ENCODE assay signal across 16 cellular contexts in genomic region chr15:53196235-53196634, GRCh38.
DNase-seq lines count a peak whose midpoint lies in the region; ATAC-seq and TF ChIP-seq lines count a peak whose summit lies in the region.
"Had no signal": no experiment of that assay in that cellular context is flagged by ENCODE, and none has a peak within 500 bp of the region (broad histone marks: within the 10 kb centered on the region; RNA-seq: fewer than 3 reads in every experiment).

No MANE protein-coding gene starts in this region.

- H2BK120ac ChIP-seq in mesendoderm (ENCODE audit: low read depth, low read length) = no peak overlapping the region

- H3K4me1 ChIP-seq in mesendoderm (ENCODE audit: control insufficient read depth, low read depth, low read length) (peaks cover 4% of the 10 kb centered on the region), left lung (no peaks in the 10 kb centered on the region)
- H3K4me1 ChIP-seq: BLaER1 treated with 17β-estradiol and CSF1 and Interleukin-3, amounts not matched to agents 10 nM and 100 nM had no signal

- H3K4me2 ChIP-seq in mesendoderm (ENCODE audit: low read length) = no peak overlapping the region

- no peak overlapping the region for H3K18ac ChIP-seq in mesendoderm (ENCODE audit: low read length)

- H3K4me1 Mint-ChIP-seq in activated naive CD4-positive, alpha-beta T cell treated with anti-CD3 and anti-CD28 coated beads, Interleukin-2, amount 10 ng/mL, durations not matched to agents 7 days and 5 days = no peaks in the 10 kb centered on the region
- H3K4me1 Mint-ChIP-seq in effector memory CD8-positive, alpha-beta T cell (ENCODE audit: low read depth in 2 of 2) = peaks cover 0 to 3% of the 10 kb centered on the region in 2 donors

- H2AK5ac ChIP-seq in mesendoderm (ENCODE audit: low read length) = no peak overlapping the region

- H3K27me3 ChIP-seq in H7 (ENCODE audit: control insufficient read depth, insufficient read depth, low read length) (peaks cover 5% of the 10 kb centered on the region; the same call in 1 of the 2 replicates), mesendoderm (ENCODE audit: insufficient read depth, low read length, poor library complexity) (no peaks in the 10 kb centered on the region), left lung (peaks cover 8 to 29% of the 10 kb centered on the region in 2 donors)

- H3K4ac ChIP-seq in mesendoderm (ENCODE audit: low read depth, low read length) = no peak overlapping the region

- no peak overlapping the region for H3K4me3 ChIP-seq in H7 (ENCODE audit: insufficient read depth, low read depth, low read length)
- H3K4me3 ChIP-seq in mesendoderm (ENCODE audit: low read length) = no peak overlapping the region
- no peak overlapping the region for H3K4me3 ChIP-seq in left lung
- H3K4me3 ChIP-seq: BLaER1 treated with 17β-estradiol and CSF1 and Interleukin-3, amounts not matched to agents 10 nM and 100 nM had no signal

- no CpG with 5 or more reads among the region's 5 CpGs for WGBS in mesendoderm (ENCODE audit: extremely low coverage, insufficient coverage, low lambda C conversion rate)

- H2BK5ac ChIP-seq in mesendoderm (ENCODE audit: low read length) = no peak overlapping the region

- H3K27ac Mint-ChIP-seq in activated naive CD4-positive, alpha-beta T cell treated with anti-CD3 and anti-CD28 coated beads, Interleukin-2, amount 10 ng/mL, durations not matched to agents 7 days and 5 days = no peak overlapping the region
- no peak overlapping the region for H3K27ac Mint-ChIP-seq in effector memory CD8-positive, alpha-beta T cell
- H3K27ac Mint-ChIP-seq: B cell; CD8-positive, alpha-beta T cell; HFFc6 had no signal

- H3K9ac ChIP-seq in mesendoderm (ENCODE audit: low read length) = no peak overlapping the region
- H3K9ac ChIP-seq: BLaER1 treated with 17β-estradiol and CSF1 and Interleukin-3, amounts not matched to agents 10 nM and 100 nM had no signal

- H3K27ac ChIP-seq in mesendoderm (ENCODE audit: low read depth, low read length) (no peak overlapping the region), left lung (no peak overlapping the region)
- H3K27ac ChIP-seq: BLaER1 treated with 17β-estradiol and CSF1 and Interleukin-3, amounts not matched to agents 10 nM and 100 nM had no signal

- no peak overlapping the region for H4K5ac ChIP-seq in mesendoderm (ENCODE audit: low read length)

- no peak overlapping the region for H3K23ac ChIP-seq in mesendoderm (ENCODE audit: low read length)

- ATAC-seq in left lung = no peak
- ATAC-seq in effector memory CD8-positive, alpha-beta T cell (replicated peaks) = no peak
- ATAC-seq: CD8-positive, alpha-beta T cell; HCT116 had no signal

- peak; percentile 20 for DNase-seq in H7
- DNase-seq in ecto neural progenitor cell (ENCODE audit: low spot score) = peak; percentile 54
- peak; percentile 10 for DNase-seq in mesendoderm
- peak; percentile 48 for DNase-seq in retina
- DNase-seq in left lung = no peak
- DNase-seq in activated naive CD4-positive, alpha-beta T cell treated with anti-CD3 and anti-CD28 coated beads, Interleukin-2, amount 10 ng/mL, durations not matched to agents 7 days and 5 days = no peak
- DNase-seq in effector memory CD8-positive, alpha-beta T cell = no peak
- DNase-seq: Calu3; CD8-positive, alpha-beta T cell; DMS79 treated with DMSO at 0.1 percent for 48 hours; GF-D8; HFFc6; IMR-90 had no signal

- H3K9me3 Mint-ChIP-seq in activated naive CD4-positive, alpha-beta T cell treated with anti-CD3 and anti-CD28 coated beads, Interleukin-2, amount 10 ng/mL, durations not matched to agents 7 days and 5 days = peaks cover 3% of the 10 kb centered on the region
- peaks cover 4 to 8% of the 10 kb centered on the region in 2 donors for H3K9me3 Mint-ChIP-seq in effector memory CD8-positive, alpha-beta T cell

- H3K27me3 Mint-ChIP-seq in activated naive CD4-positive, alpha-beta T cell treated with anti-CD3 and anti-CD28 coated beads, Interleukin-2, amount 10 ng/mL, durations not matched to agents 7 days and 5 days = peaks cover 6% of the 10 kb centered on the region
- H3K27me3 Mint-ChIP-seq in effector memory CD8-positive, alpha-beta T cell = peaks cover 0 to 29% of the 10 kb centered on the region in 2 donors

- CTCF ChIA-PET in activated naive CD4-positive, alpha-beta T cell treated with anti-CD3 and anti-CD28 coated beads, Interleukin-2, amount 10 ng/mL, durations not matched to agents 7 days and 5 days (lab: Charles Lee) = no interaction called here

- H3K36me3 Mint-ChIP-seq in activated naive CD4-positive, alpha-beta T cell treated with anti-CD3 and anti-CD28 coated beads, Interleukin-2, amount 10 ng/mL, durations not matched to agents 7 days and 5 days = no peaks in the 10 kb centered on the region
- no peaks in the 10 kb centered on the region for H3K36me3 Mint-ChIP-seq in effector memory CD8-positive, alpha-beta T cell (ENCODE audit: insufficient read depth)
- H3K36me3 Mint-ChIP-seq: CD8-positive, alpha-beta T cell had no signal

- no peaks in the 10 kb centered on the region for H3K79me2 ChIP-seq in mesendoderm (ENCODE audit: control insufficient read depth, insufficient read depth, low read length)

- H3K56ac ChIP-seq in mesendoderm (ENCODE audit: low read length) = no peak overlapping the region

- H4K8ac ChIP-seq in mesendoderm (ENCODE audit: low read depth, low read length) = no peak overlapping the region

- TF ChIP-seq CTCF in left lung (IDR thresholded peaks at IDR 0.05) = no peak

- H3K36me3 ChIP-seq in H7 (replicated peaks; ENCODE audit: control insufficient read depth, insufficient read depth, low read length) = no peaks in the 10 kb centered on the region
- no peaks in the 10 kb centered on the region for H3K36me3 ChIP-seq in mesendoderm (ENCODE audit: control insufficient read depth, insufficient read depth, low read length)
- no peaks in the 10 kb centered on the region for H3K36me3 ChIP-seq in left lung
- H3K36me3 ChIP-seq: BLaER1 treated with 17β-estradiol and CSF1 and Interleukin-3, amounts not matched to agents 10 nM and 100 nM had no signal

- H3K79me1 ChIP-seq in mesendoderm (ENCODE audit: low read length) = no peaks in the 10 kb centered on the region

- no peak overlapping the region for H3K4me3 Mint-ChIP-seq in activated naive CD4-positive, alpha-beta T cell treated with anti-CD3 and anti-CD28 coated beads, Interleukin-2, amount 10 ng/mL, durations not matched to agents 7 days and 5 days
- no peak overlapping the region for H3K4me3 Mint-ChIP-seq in effector memory CD8-positive, alpha-beta T cell
- H3K4me3 Mint-ChIP-seq: B cell; CD8-positive, alpha-beta T cell had no signal

- H2BK15ac ChIP-seq in mesendoderm (replicated peaks; ENCODE audit: low read depth) = no peak overlapping the region

- intact Hi-C loops in left lung (cut with DNase I) = no loop called here

- no peaks in the 10 kb centered on the region for H3K9me3 ChIP-seq in left lung
- H3K9me3 ChIP-seq: BLaER1 treated with 17β-estradiol and CSF1 and Interleukin-3, amounts not matched to agents 10 nM and 100 nM had no signal

Comparison
In these comparisons a context has a peak if more than half of its experiments do, and no peak if none do; other contexts are left out.
1. DNase-seq: peak in H7 (single experiment), ecto neural progenitor cell (single experiment), mesendoderm (single experiment) and retina (single experiment); none in left lung (0 of 2), activated naive CD4-positive, alpha-beta T cell treated with anti-CD3 and anti-CD28 coated beads, Interleukin-2, amount 10 ng/mL, durations not matched to agents 7 days and 5 days (single experiment) and effector memory CD8-positive, alpha-beta T cell (0 of 3).